In the genomic region with DNA sequence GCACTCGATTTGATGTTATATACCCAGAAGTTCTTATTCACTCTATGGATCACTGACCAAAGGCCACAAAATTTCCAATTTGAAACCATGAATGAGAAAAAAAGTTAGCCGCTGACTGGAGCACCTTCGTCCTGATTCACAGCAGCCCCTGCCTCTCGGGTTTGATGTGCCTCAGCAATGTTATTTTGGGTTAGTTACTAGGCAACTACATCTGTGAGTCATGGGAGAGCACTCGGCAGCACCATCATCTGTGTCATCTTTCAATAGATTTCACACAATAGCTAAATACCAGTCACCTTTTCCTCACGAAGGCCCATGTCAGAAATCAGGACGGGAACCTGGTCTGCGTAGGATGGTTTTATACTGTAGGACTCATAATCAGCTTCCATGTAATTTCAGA, we compare ENCODE assay signal across 12 cellular contexts.
A peak's percentile ranks its signal among the peaks of the same experiment; 100 is the strongest.
DNase-seq lines count a peak whose midpoint lies in the region; ATAC-seq, FAIRE-seq and TF ChIP-seq lines count a peak whose summit lies in the region.
"Had no signal": no experiment of that assay in that cellular context is flagged by ENCODE, and none has a peak within 500 bp of the region (broad histone marks: within the 10 kb centered on the region; RNA-seq: fewer than 3 reads in every experiment).

No MANE protein-coding gene starts in this region.

- no peaks in the 10 kb centered on the region for H3K9me3 ChIP-seq in astrocyte (ENCODE audit: insufficient read depth, low read depth, low read length)
- no peaks in the 10 kb centered on the region for H3K9me3 ChIP-seq in mesodermal cell (ENCODE audit: control insufficient read depth, low read length)

- no peak for FAIRE-seq in astrocyte (lab: Jason Lieb, UNC)
- FAIRE-seq: GM12891 had no signal

- H3K4me3 Mint-ChIP-seq in astrocyte (ENCODE audit: unreplicated experiment): no peak overlapping the region
- no peak overlapping the region for H3K4me3 Mint-ChIP-seq in activated naive CD4-positive, alpha-beta T cell treated with anti-CD3 and anti-CD28 coated beads, Interleukin-2, amount 10 ng/mL, durations not matched to agents 7 days and 5 days
- H3K4me3 Mint-ChIP-seq in activated naive CD8-positive, alpha-beta T cell treated with anti-CD3 and anti-CD28 coated beads for 36 hours: no peak overlapping the region
- H3K4me3 Mint-ChIP-seq in activated T-helper 2 cell treated with anti-CD3 and anti-CD28 coated beads, Interferon-gamma antibody, Interleukin-2, Interleukin-4, amounts not matched to agents 10 μg/mL and 5 μg/mL and 100 μg/mL, durations not matched to agents 14 hours and 24 hours and 36 hours (ENCODE audit: low read depth): no peak overlapping the region
- H3K4me3 Mint-ChIP-seq: activated CD4-positive, alpha-beta T cell treated with anti-CD3 and anti-CD28 coated beads, Interleukin-2, amount 10 ng/mL, durations not matched to agents 24 days and 14 days; dendritic cell treated with granulocyte-macrophage colony-stimulating factor and Interleukin-4, amounts not matched to agents 40 ng/mL and 50 ng/mL, for 4 days had no signal

- no peak overlapping the region for H2AFZ ChIP-seq in astrocyte (ENCODE audit: low read depth, low read length)

- CTCF ChIA-PET in activated naive CD4-positive, alpha-beta T cell treated with anti-CD3 and anti-CD28 coated beads, Interleukin-2, amount 10 ng/mL, durations not matched to agents 7 days and 5 days (lab: Charles Lee): no interaction called here

- H3K27ac ChIP-seq in astrocyte (ENCODE audit: low read depth, low read length): peak overlapping the region; percentile 30
- H3K27ac ChIP-seq in mesodermal cell (ENCODE audit: low read depth, low read length, severe bottlenecking): peak overlapping the region; percentile 77

- intact Hi-C loops in activated T-helper 2 cell treated with anti-CD3 and anti-CD28 coated beads, Interferon-gamma antibody, Interleukin-2, Interleukin-4, amounts not matched to agents 10 μg/mL and 5 μg/mL and 100 μg/mL, durations not matched to agents 14 hours and 24 hours and 36 hours (cut with micrococcal nuclease): no loop called here

- no peak for TF ChIP-seq CTCF in astrocyte (IDR thresholded peaks at IDR 0.05; ENCODE audit: insufficient read depth, low read depth, low read length)

- H3K9ac ChIP-seq in astrocyte (ENCODE audit: low read length): peak overlapping the region; percentile 38

- H3K79me2 ChIP-seq in astrocyte (ENCODE audit: insufficient read depth, low read length): no peaks in the 10 kb centered on the region

- peak; percentile 58 for ATAC-seq in GM18511 (IDR thresholded peaks at IDR 0.05; ENCODE audit: unreplicated experiment)

- WGBS in mesodermal cell (ENCODE audit: insufficient coverage in 2 of 2), 2 experiments: 39 to 47% methylated on average over 3 to 5 of the region's 8 CpGs

- peak; percentile 64 for DNase-seq in MV-4-11 (lab: John Stamatoyannopoulos, UW)
- DNase-seq in astrocyte (ENCODE audit: low read depth): peak; percentile 75
- no peak for DNase-seq in activated naive CD4-positive, alpha-beta T cell treated with anti-CD3 and anti-CD28 coated beads, Interleukin-2, amount 10 ng/mL, durations not matched to agents 7 days and 5 days
- no peak for DNase-seq in activated naive CD8-positive, alpha-beta T cell treated with anti-CD3 and anti-CD28 coated beads for 36 hours
- DNase-seq in activated T-helper 2 cell treated with anti-CD3 and anti-CD28 coated beads, Interferon-gamma antibody, Interleukin-2, Interleukin-4, amounts not matched to agents 10 μg/mL and 5 μg/mL and 100 μg/mL, durations not matched to agents 14 hours and 24 hours and 36 hours (ENCODE audit: low spot score): no peak
- no peak for DNase-seq in NOMO-1 (lab: John Stamatoyannopoulos, UW; ENCODE audit: unreplicated experiment in 2 of 2)
- DNase-seq: activated CD4-positive, alpha-beta T cell treated with anti-CD3 and anti-CD28 coated beads, Interleukin-2, amount 10 ng/mL, durations not matched to agents 24 days and 14 days; activated gamma-delta T cell treated with Interleukin-2 at 50 U/mL for 16 hours had no signal

- peaks cover 2% of the 10 kb centered on the region for H3K9me3 Mint-ChIP-seq in astrocyte (ENCODE audit: unreplicated experiment)
- peaks cover 5% of the 10 kb centered on the region for H3K9me3 Mint-ChIP-seq in activated naive CD4-positive, alpha-beta T cell treated with anti-CD3 and anti-CD28 coated beads, Interleukin-2, amount 10 ng/mL, durations not matched to agents 7 days and 5 days
- no peaks in the 10 kb centered on the region for H3K9me3 Mint-ChIP-seq in activated naive CD8-positive, alpha-beta T cell treated with anti-CD3 and anti-CD28 coated beads for 36 hours
- no peaks in the 10 kb centered on the region for H3K9me3 Mint-ChIP-seq in activated T-helper 2 cell treated with anti-CD3 and anti-CD28 coated beads, Interferon-gamma antibody, Interleukin-2, Interleukin-4, amounts not matched to agents 10 μg/mL and 5 μg/mL and 100 μg/mL, durations not matched to agents 14 hours and 24 hours and 36 hours
- H3K9me3 Mint-ChIP-seq: activated CD4-positive, alpha-beta T cell treated with anti-CD3 and anti-CD28 coated beads, Interleukin-2, amount 10 ng/mL, durations not matched to agents 24 days and 14 days had no signal

- H3K27me3 ChIP-seq in astrocyte (ENCODE audit: insufficient read depth, low read length): no peaks in the 10 kb centered on the region

- no peaks in the 10 kb centered on the region for H3K36me3 ChIP-seq in astrocyte (ENCODE audit: insufficient read depth, low read length)
- no peaks in the 10 kb centered on the region for H3K36me3 ChIP-seq in mesodermal cell (ENCODE audit: control insufficient read depth, insufficient read depth, low read length)

- H3K4me1 ChIP-seq in astrocyte (ENCODE audit: insufficient read depth, low read length): peaks cover 3% of the 10 kb centered on the region
- no peaks in the 10 kb centered on the region for H3K4me1 ChIP-seq in mesodermal cell (ENCODE audit: control insufficient read depth, insufficient read depth, low read length, poor library complexity, severe bottlenecking)

- H3K36me3 Mint-ChIP-seq in astrocyte (ENCODE audit: low read depth, unreplicated experiment): no peaks in the 10 kb centered on the region
- H3K36me3 Mint-ChIP-seq in activated naive CD4-positive, alpha-beta T cell treated with anti-CD3 and anti-CD28 coated beads, Interleukin-2, amount 10 ng/mL, durations not matched to agents 7 days and 5 days: no peaks in the 10 kb centered on the region
- no peaks in the 10 kb centered on the region for H3K36me3 Mint-ChIP-seq in activated naive CD8-positive, alpha-beta T cell treated with anti-CD3 and anti-CD28 coated beads for 36 hours
- H3K36me3 Mint-ChIP-seq in activated T-helper 2 cell treated with anti-CD3 and anti-CD28 coated beads, Interferon-gamma antibody, Interleukin-2, Interleukin-4, amounts not matched to agents 10 μg/mL and 5 μg/mL and 100 μg/mL, durations not matched to agents 14 hours and 24 hours and 36 hours (ENCODE audit: low read depth): no peaks in the 10 kb centered on the region

- H3K4me2 ChIP-seq in astrocyte (ENCODE audit: low read length): peak overlapping the region; percentile 41

- H3K27me3 Mint-ChIP-seq in astrocyte (ENCODE audit: low read depth, unreplicated experiment): no peaks in the 10 kb centered on the region
- no peaks in the 10 kb centered on the region for H3K27me3 Mint-ChIP-seq in activated naive CD4-positive, alpha-beta T cell treated with anti-CD3 and anti-CD28 coated beads, Interleukin-2, amount 10 ng/mL, durations not matched to agents 7 days and 5 days
- H3K27me3 Mint-ChIP-seq in activated naive CD8-positive, alpha-beta T cell treated with anti-CD3 and anti-CD28 coated beads for 36 hours: no peaks in the 10 kb centered on the region
- no peaks in the 10 kb centered on the region for H3K27me3 Mint-ChIP-seq in activated T-helper 2 cell treated with anti-CD3 and anti-CD28 coated beads, Interferon-gamma antibody, Interleukin-2, Interleukin-4, amounts not matched to agents 10 μg/mL and 5 μg/mL and 100 μg/mL, durations not matched to agents 14 hours and 24 hours and 36 hours (ENCODE audit: low read depth)
- H3K27me3 Mint-ChIP-seq: activated CD4-positive, alpha-beta T cell treated with anti-CD3 and anti-CD28 coated beads, Interleukin-2, amount 10 ng/mL, durations not matched to agents 24 days and 14 days had no signal

- no peak overlapping the region for H3K4me3 ChIP-seq in astrocyte (ENCODE audit: insufficient read depth, low read depth, low read length)
- no peak overlapping the region for H3K4me3 ChIP-seq in mesodermal cell (ENCODE audit: extremely low read depth, insufficient read depth, low read length, poor library complexity, severe bottlenecking)

- peaks cover 12% of the 10 kb centered on the region for H3K4me1 Mint-ChIP-seq in astrocyte (ENCODE audit: low read depth, unreplicated experiment)
- no peaks in the 10 kb centered on the region for H3K4me1 Mint-ChIP-seq in activated naive CD4-positive, alpha-beta T cell treated with anti-CD3 and anti-CD28 coated beads, Interleukin-2, amount 10 ng/mL, durations not matched to agents 7 days and 5 days
- no peaks in the 10 kb centered on the region for H3K4me1 Mint-ChIP-seq in activated naive CD8-positive, alpha-beta T cell treated with anti-CD3 and anti-CD28 coated beads for 36 hours
- H3K4me1 Mint-ChIP-seq in activated T-helper 2 cell treated with anti-CD3 and anti-CD28 coated beads, Interferon-gamma antibody, Interleukin-2, Interleukin-4, amounts not matched to agents 10 μg/mL and 5 μg/mL and 100 μg/mL, durations not matched to agents 14 hours and 24 hours and 36 hours (ENCODE audit: low read depth): no peaks in the 10 kb centered on the region
- H3K4me1 Mint-ChIP-seq: activated CD4-positive, alpha-beta T cell treated with anti-CD3 and anti-CD28 coated beads, Interleukin-2, amount 10 ng/mL, durations not matched to agents 24 days and 14 days had no signal

- H4K20me1 ChIP-seq in astrocyte (ENCODE audit: insufficient read depth, low read length): no peaks in the 10 kb centered on the region

- H3K27ac Mint-ChIP-seq in astrocyte (ENCODE audit: unreplicated experiment): peak overlapping the region; percentile 29
- no peak overlapping the region for H3K27ac Mint-ChIP-seq in activated naive CD4-positive, alpha-beta T cell treated with anti-CD3 and anti-CD28 coated beads, Interleukin-2, amount 10 ng/mL, durations not matched to agents 7 days and 5 days
- H3K27ac Mint-ChIP-seq in activated naive CD8-positive, alpha-beta T cell treated with anti-CD3 and anti-CD28 coated beads for 36 hours: no peak overlapping the region
- H3K27ac Mint-ChIP-seq in activated T-helper 2 cell treated with anti-CD3 and anti-CD28 coated beads, Interferon-gamma antibody, Interleukin-2, Interleukin-4, amounts not matched to agents 10 μg/mL and 5 μg/mL and 100 μg/mL, durations not matched to agents 14 hours and 24 hours and 36 hours: no peak overlapping the region
- H3K27ac Mint-ChIP-seq: activated CD4-positive, alpha-beta T cell treated with anti-CD3 and anti-CD28 coated beads, Interleukin-2, amount 10 ng/mL, durations not matched to agents 24 days and 14 days; dendritic cell treated with granulocyte-macrophage colony-stimulating factor and Interleukin-4, amounts not matched to agents 40 ng/mL and 50 ng/mL, for 4 days had no signal

Comparison
In these comparisons a context has a peak if more than half of its experiments do, and no peak if none do; other contexts are left out.
1. DNase-seq: peak in MV-4-11 (single experiment) and astrocyte (single experiment); none in activated naive CD4-positive, alpha-beta T cell treated with anti-CD3 and anti-CD28 coated beads, Interleukin-2, amount 10 ng/mL, durations not matched to agents 7 days and 5 days (single experiment), activated naive CD8-positive, alpha-beta T cell treated with anti-CD3 and anti-CD28 coated beads for 36 hours (single experiment), activated T-helper 2 cell treated with anti-CD3 and anti-CD28 coated beads, Interferon-gamma antibody, Interleukin-2, Interleukin-4, amounts not matched to agents 10 μg/mL and 5 μg/mL and 100 μg/mL, durations not matched to agents 14 hours and 24 hours and 36 hours (single experiment) and NOMO-1 (0 of 2).